ENCODE assay signal across 8 cellular contexts in genomic region chr17:4074831-4075495, GRCh38.
DNase-seq lines count a peak whose midpoint lies in the region; ATAC-seq, FAIRE-seq and TF ChIP-seq lines count a peak whose summit lies in the region.

No MANE protein-coding gene starts in this region.

- ATAC-seq in GM18873 (IDR thresholded peaks at IDR 0.05; ENCODE audit: low FRiP score, unreplicated experiment), result peak; percentile 28
- peak; percentile 35 for ATAC-seq in HG03175 (IDR thresholded peaks at IDR 0.05; ENCODE audit: unreplicated experiment)
- ATAC-seq in lung (ENCODE audit: insufficient read depth, low FRiP score), result no peak

- H3K36me3 ChIP-seq in lung (ENCODE audit: control insufficient read depth in 2 of 2, insufficient read depth in 2 of 2, low read length in 2 of 2), result peaks cover 43 to 72% of the 10 kb centered on the region in 2 donors

- WGBS in lung, 2 donors, result 72 to 79% methylated on average over 10 of the region's 10 CpGs

- peak overlapping the region; percentile 23 for H3K27ac ChIP-seq in cingulate gyrus (ENCODE audit: low read depth, low read length)
- H3K27ac ChIP-seq in lung (ENCODE audit: low read depth in 1 of 2, low read length in 1 of 2), result no peak overlapping the region

- FAIRE-seq in D721Med (lab: Jason Lieb, UNC), result peak; percentile 69

- DNase-seq in D721Med (ENCODE audit: insufficient read length, low spot score), result no peak
- DNase-seq in NOMO-1 treated with DMSO at 0.1 percent for 48 hours (lab: John Stamatoyannopoulos, UW; ENCODE audit: unreplicated experiment), result peak; percentile 62
- no peak for DNase-seq in lung (ENCODE audit: low spot score)
- DNase-seq in NCI-H345 (lab: John Stamatoyannopoulos, UW), result no peak
- DNase-seq in activated CD4-positive, alpha-beta T cell treated with anti-CD3 and anti-CD28 coated beads, Interleukin-2, amount 50 U/mL, for 1 hour, result no peak

- H3K9me3 ChIP-seq in lung (ENCODE audit: control insufficient read depth in 2 of 2, insufficient read depth in 1 of 2, low read length in 1 of 2), result no peaks in the 10 kb centered on the region

- H3K27me3 ChIP-seq in lung (ENCODE audit: control insufficient read depth, insufficient read depth), result no peaks in the 10 kb centered on the region

- H3K4me1 ChIP-seq in lung (ENCODE audit: control insufficient read depth in 2 of 2, insufficient read depth in 2 of 2, low read length in 2 of 2), result no peaks in the 10 kb centered on the region

- H3K4me3 ChIP-seq in lung, result no peak overlapping the region

- TF ChIP-seq CTCF in D721Med (IDR thresholded peaks at IDR 0.05; ENCODE audit: insufficient read depth, missing control alignments), result peak; percentile 42
- peak; percentile 36 for TF ChIP-seq CTCF in lung (IDR thresholded peaks at IDR 0.05; ENCODE audit: control extremely low read depth, extremely low read depth)
